In genomic region chr7:87339373-87339897, GRCh38 we compare ENCODE assay signal across 1 cellular context.
TF ChIP-seq lines count a peak whose summit lies in the region.

No MANE protein-coding gene starts in this region.

TF ChIP-seq in endothelial cell of umbilical vein, 7 proteins besides CTCF, POLR2A, EP300 and RAD21 (continued from another document):
- TF ChIP-seq MAX (IDR thresholded peaks at IDR 0.05; ENCODE audit: insufficient read depth, insufficient read length) (no peak), MYC (IDR thresholded peaks at IDR 0.05; ENCODE audit: low read depth, low read length) (no peak)
